ENCODE assay signal across 9 cellular contexts in the genomic region with DNA sequence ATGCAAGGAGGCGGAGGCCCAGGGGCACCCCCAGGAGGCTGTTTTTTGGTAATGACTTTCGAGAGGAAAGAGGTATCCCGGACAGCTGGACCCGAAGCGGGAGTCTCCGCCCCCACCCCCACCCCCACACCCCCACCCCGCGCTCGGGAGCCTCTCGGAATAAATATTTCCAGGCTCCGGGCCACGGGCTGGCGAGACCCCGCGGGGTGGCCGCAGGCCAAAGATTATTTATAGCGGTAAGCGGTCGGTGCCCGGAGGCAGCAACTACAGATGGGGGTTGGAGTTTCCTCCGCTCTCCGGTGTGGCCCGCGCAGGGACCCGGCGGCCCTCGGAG. TPM values are rescaled to one million over a fixed set of nuclear protein-coding genes. Genes with fewer than 3 reads are reported as not detected.
DNase-seq lines count a peak whose midpoint lies in the region; ATAC-seq and TF ChIP-seq lines count a peak whose summit lies in the region.
"Had no signal": no experiment of that assay in that cellular context is flagged by ENCODE, and none has a peak within 500 bp of the region (broad histone marks: within the 10 kb centered on the region; RNA-seq: fewer than 3 reads in every experiment).

No MANE protein-coding gene starts in this region.

- H3K9ac ChIP-seq in SK-N-SH, result no peak overlapping the region

- no peak for TF ChIP-seq EP300 in SK-N-SH (IDR thresholded peaks at IDR 0.05; ENCODE audit: borderline replicate concordance in 1 of 2, low read depth in 1 of 2, low read length in 1 of 2)

- H3K9me2 ChIP-seq in SK-N-SH, result no peaks in the 10 kb centered on the region

- H3K27ac ChIP-seq in SK-N-SH (ENCODE audit: low read depth in 2 of 2, low read length in 1 of 2) (no peak overlapping the region), dorsolateral prefrontal cortex (peak overlapping the region in 14 of 59 donors; percentile 2 to 75 (median 41)), thyroid gland (peak overlapping the region in 2 of 3 donors; percentile 76 to 80)

- DNase-seq in SK-N-SH (no peak), dorsolateral prefrontal cortex (peak in 4 of 10 donors; percentile 8 to 59 (median 33)), mesenteric fat pad (ENCODE audit: low spot score) (peak; percentile 89), thyroid gland (peak in 1 of 2 donors; percentile 50), NCI-H1092 (lab: John Stamatoyannopoulos, UW) (no peak), KG1 (lab: John Stamatoyannopoulos, UW) (no peak)
- DNase-seq: stimulated activated CD4-positive, alpha-beta T cell treated with anti-CD3 and anti-CD28 coated beads, Interleukin-2, amount 100 ng/mL, for 48 hours had no signal

- TF ChIP-seq RAD21 in SK-N-SH (IDR thresholded peaks at IDR 0.05; ENCODE audit: low read length), result no peak

- H3K79me2 ChIP-seq in SK-N-SH (ENCODE audit: insufficient read depth), result no peaks in the 10 kb centered on the region

- no peak overlapping the region for H2AFZ ChIP-seq in SK-N-SH (ENCODE audit: low read depth)

- H4K20me1 ChIP-seq in SK-N-SH (ENCODE audit: insufficient read depth), result no peaks in the 10 kb centered on the region

- H3K4me3 ChIP-seq in SK-N-SH (ENCODE audit: low read depth in 2 of 2, low read length in 1 of 2) (peak overlapping the region; percentile 15 to 41; a peak in 2 of 4 replicates), dorsolateral prefrontal cortex (peak overlapping the region; percentile 37 to 77 (median 58)), thyroid gland (replicated peaks in 1 of 3) (peak overlapping the region; percentile 27 to 56 (median 35))

- H3K4me1 ChIP-seq in SK-N-SH (ENCODE audit: control insufficient read depth in 1 of 2, insufficient read depth in 2 of 2, low read depth in 1 of 2, low read length in 1 of 2) (peaks cover under 1 to 22% of the 10 kb centered on the region in 2 experiments; a peak in 2 of 4 replicates), thyroid gland (peaks cover 68 to 90% of the 10 kb centered on the region in 2 donors)

- ATAC-seq in SK-N-SH treated with all-trans-retinoic acid at 6 μM for 48 hours, result no peak; the same call in 2 of the 3 replicates
- ATAC-seq in HG02588 (IDR thresholded peaks at IDR 0.05; ENCODE audit: unreplicated experiment), result no peak

- TF ChIP-seq CTCF in SK-N-SH (IDR thresholded peaks at IDR 0.05) (no peak), dorsolateral prefrontal cortex (IDR thresholded peaks at IDR 0.05 in 54 of 56, conservative IDR thresholded peaks at IDR 0.05 in 2 of 56; ENCODE audit: low read depth in 1 of 56, partially characterized antibody in 56 of 56) (no peak), thyroid gland (IDR thresholded peaks at IDR 0.05) (no peak)

- H3K9me3 ChIP-seq in SK-N-SH, result no peaks in the 10 kb centered on the region
- no peaks in the 10 kb centered on the region for H3K9me3 ChIP-seq in thyroid gland

- intact Hi-C loops in dorsolateral prefrontal cortex (cut with DNase I) (loop anchor here (10.0 kb wide), 4 partner anchors 440 to 740 kb away; partner anchors contain the start of gene SPR (in 1 of the 2)), thyroid gland (cut with DNase I) (no loop called here)

- H3F3A ChIP-seq in SK-N-SH (replicated peaks; ENCODE audit: insufficient read depth), result no peaks in the 10 kb centered on the region

- POLR2A ChIA-PET in SK-N-SH (lab: Yijun Ruan, JAX), result no interaction called here

- H3K27me3 ChIP-seq in SK-N-SH (ENCODE audit: insufficient read depth) (peaks cover 51% of the 10 kb centered on the region), dorsolateral prefrontal cortex (peaks cover 0 to 53% (median 32%) of the 10 kb centered on the region in 45 donors), thyroid gland (peaks cover 29% of the 10 kb centered on the region)

- CTCF ChIA-PET in SK-N-SH (lab: Yijun Ruan, JAX), result no interaction called here

- WGBS in SK-N-SH (ENCODE audit: low lambda C conversion rate), result 19% methylated on average over 3 of the region's 27 CpGs
- WGBS in thyroid gland, 2 donors, result 8 to 13% methylated on average over 8 to 12 of the region's 27 CpGs

- H3K36me3 ChIP-seq in SK-N-SH (replicated peaks in 1 of 2; ENCODE audit: control insufficient read depth in 1 of 2, insufficient read depth in 2 of 2, low read length in 1 of 2) (no peaks in the 10 kb centered on the region), thyroid gland (no peaks in the 10 kb centered on the region)

- TF ChIP-seq POLR2A in thyroid gland (IDR thresholded peaks at IDR 0.05), result no peak

- peak overlapping the region; percentile 79 for H3K4me2 ChIP-seq in SK-N-SH

TF ChIP-seq in SK-N-SH, 30 proteins besides CTCF, POLR2A, EP300 and RAD21 (continues in another document):
- no peak for TF ChIP-seq IRF3 (IDR thresholded peaks at IDR 0.05; ENCODE audit: low read depth, low read length)
- no peak for TF ChIP-seq ELF1 (IDR thresholded peaks at IDR 0.05)
- TF ChIP-seq POLR2AphosphoS5 (IDR thresholded peaks at IDR 0.05; ENCODE audit: low read depth, low read length), result no peak
- no peak for TF ChIP-seq RCOR1 (IDR thresholded peaks at IDR 0.05; ENCODE audit: low read length)
- TF ChIP-seq TEAD4 (IDR thresholded peaks at IDR 0.05; ENCODE audit: borderline replicate concordance, insufficient read depth), result no peak
- TF ChIP-seq, protein P1, sequence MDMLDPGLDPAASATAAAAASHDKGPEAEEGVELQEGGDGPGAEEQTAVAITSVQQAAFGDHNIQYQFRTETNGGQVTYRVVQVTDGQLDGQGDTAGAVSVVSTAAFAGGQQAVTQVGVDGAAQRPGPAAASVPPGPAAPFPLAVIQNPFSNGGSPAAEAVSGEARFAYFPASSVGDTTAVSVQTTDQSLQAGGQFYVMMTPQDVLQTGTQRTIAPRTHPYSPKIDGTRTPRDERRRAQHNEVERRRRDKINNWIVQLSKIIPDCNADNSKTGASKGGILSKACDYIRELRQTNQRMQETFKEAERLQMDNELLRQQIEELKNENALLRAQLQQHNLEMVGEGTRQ (IDR thresholded peaks at IDR 0.05; ENCODE audit: borderline replicate concordance, low read depth, low read length), result no peak
- TF ChIP-seq FOXM1 (IDR thresholded peaks at IDR 0.05; ENCODE audit: low read depth), result no peak

TF ChIP-seq in SK-N-SH treated with all-trans-retinoic acid at 6 μM for 48 hours, 23 proteins besides CTCF, POLR2A, EP300 and RAD21 (continues in another document):
- no peak for TF ChIP-seq OSR1 (CRISPR knock-in tag; IDR thresholded peaks at IDR 0.05)
- TF ChIP-seq RARB (CRISPR knock-in tag; IDR thresholded peaks at IDR 0.05), result no peak
- no peak for TF ChIP-seq ISL1 (CRISPR knock-in tag; IDR thresholded peaks at IDR 0.05)
- TF ChIP-seq, protein P2, sequence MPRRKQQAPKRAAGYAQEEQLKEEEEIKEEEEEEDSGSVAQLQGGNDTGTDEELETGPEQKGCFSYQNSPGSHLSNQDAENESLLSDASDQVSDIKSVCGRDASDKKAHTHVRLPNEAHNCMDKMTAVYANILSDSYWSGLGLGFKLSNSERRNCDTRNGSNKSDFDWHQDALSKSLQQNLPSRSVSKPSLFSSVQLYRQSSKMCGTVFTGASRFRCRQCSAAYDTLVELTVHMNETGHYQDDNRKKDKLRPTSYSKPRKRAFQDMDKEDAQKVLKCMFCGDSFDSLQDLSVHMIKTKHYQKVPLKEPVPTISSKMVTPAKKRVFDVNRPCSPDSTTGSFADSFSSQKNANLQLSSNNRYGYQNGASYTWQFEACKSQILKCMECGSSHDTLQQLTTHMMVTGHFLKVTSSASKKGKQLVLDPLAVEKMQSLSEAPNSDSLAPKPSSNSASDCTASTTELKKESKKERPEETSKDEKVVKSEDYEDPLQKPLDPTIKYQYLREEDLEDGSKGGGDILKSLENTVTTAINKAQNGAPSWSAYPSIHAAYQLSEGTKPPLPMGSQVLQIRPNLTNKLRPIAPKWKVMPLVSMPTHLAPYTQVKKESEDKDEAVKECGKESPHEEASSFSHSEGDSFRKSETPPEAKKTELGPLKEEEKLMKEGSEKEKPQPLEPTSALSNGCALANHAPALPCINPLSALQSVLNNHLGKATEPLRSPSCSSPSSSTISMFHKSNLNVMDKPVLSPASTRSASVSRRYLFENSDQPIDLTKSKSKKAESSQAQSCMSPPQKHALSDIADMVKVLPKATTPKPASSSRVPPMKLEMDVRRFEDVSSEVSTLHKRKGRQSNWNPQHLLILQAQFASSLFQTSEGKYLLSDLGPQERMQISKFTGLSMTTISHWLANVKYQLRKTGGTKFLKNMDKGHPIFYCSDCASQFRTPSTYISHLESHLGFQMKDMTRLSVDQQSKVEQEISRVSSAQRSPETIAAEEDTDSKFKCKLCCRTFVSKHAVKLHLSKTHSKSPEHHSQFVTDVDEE (CRISPR knock-in tag; IDR thresholded peaks at IDR 0.05), result no peak
- TF ChIP-seq TCF4 (CRISPR knock-in tag; IDR thresholded peaks at IDR 0.05; ENCODE audit: borderline replicate concordance), result no peak
- TF ChIP-seq CREB5 (CRISPR knock-in tag; IDR thresholded peaks at IDR 0.05; ENCODE audit: low read depth), result no peak
- no peak for TF ChIP-seq BACH2 (CRISPR knock-in tag; IDR thresholded peaks at IDR 0.05; ENCODE audit: borderline replicate concordance)
- no peak for TF ChIP-seq ESRRG (CRISPR knock-in tag; IDR thresholded peaks at IDR 0.05)
- no peak for TF ChIP-seq ZNF70 (CRISPR knock-in tag; IDR thresholded peaks at IDR 0.05)
- TF ChIP-seq ZC3H10 (CRISPR knock-in tag; IDR thresholded peaks at IDR 0.05), result no peak
- no peak for TF ChIP-seq ZFP3 (CRISPR knock-in tag; IDR thresholded peaks at IDR 0.05)
- no peak for TF ChIP-seq CSDC2 (CRISPR knock-in tag; IDR thresholded peaks at IDR 0.05)
- TF ChIP-seq ZFP30 (CRISPR knock-in tag; IDR thresholded peaks at IDR 0.05), result no peak
- TF ChIP-seq TOX (CRISPR knock-in tag; IDR thresholded peaks at IDR 0.05; ENCODE audit: borderline replicate concordance), result no peak

RNA-seq across cellular contexts. Expression of gene CYP26B1, which starts 3.3 kb away (rescaled TPM):
- 0.26 and 0.33 TPM in 2 replicates for polyA plus RNA-seq in SK-N-SH (2012; rRNA removed)
- 0.18 TPM in 2 replicates for polyA plus RNA-seq in SK-N-SH (2012; cell fraction: cytosol; rRNA removed)
- 0.83 and 0.92 TPM in 2 replicates for polyA plus RNA-seq in SK-N-SH (2012; cell fraction: nucleus; rRNA removed)
- total RNA-seq in dorsolateral prefrontal cortex, result 10 to 100 TPM in 113 of 120 experiments, 1 to 10 TPM in 7; 5.5 to 55.3 (median 18.2) TPM
- 41.9 TPM for total RNA-seq in mesenteric fat pad
- 10 to 100 TPM; 11.8 to 24.2 (median 16.3) TPM for total RNA-seq in thyroid gland

Comparison
In these comparisons a context has a peak if more than half of its experiments do, and no peak if none do; other contexts are left out.
1. H3K27ac ChIP-seq: peak in thyroid gland (2 of 3); none in SK-N-SH (0 of 2).
2. Peak in every context shown above with its lines, with median percentiles within 50 percentile points of each other: H3K4me3 ChIP-seq.